ENCODE assay signal across 9 cellular contexts in genomic region chr7:4610768-4611467, GRCh38.
A peak's percentile ranks its signal among the peaks of the same experiment; 100 is the strongest.
DNase-seq lines count a peak whose midpoint lies in the region; ATAC-seq lines count a peak whose summit lies in the region.
"Had no signal": no experiment of that assay in that cellular context is flagged by ENCODE, and none has a peak within 500 bp of the region (broad histone marks: within the 10 kb centered on the region; RNA-seq: fewer than 3 reads in every experiment).

No MANE protein-coding gene starts in this region.

- H3K4me1 ChIP-seq in effector memory CD4-positive, alpha-beta T cell (ENCODE audit: control insufficient read depth, insufficient read depth, low read length, poor library complexity, severe bottlenecking): peaks cover 6% of the 10 kb centered on the region
- no peaks in the 10 kb centered on the region for H3K4me1 ChIP-seq in mesendoderm (ENCODE audit: control insufficient read depth, low read depth, low read length)

- no peak overlapping the region for H3K4me2 ChIP-seq in mesendoderm (ENCODE audit: low read length)
- H3K4me2 ChIP-seq: BLaER1 treated with 17β-estradiol and CSF1 and Interleukin-3, amounts not matched to agents 10 nM and 100 nM had no signal

- H3K79me2 ChIP-seq in mesendoderm (ENCODE audit: control insufficient read depth, insufficient read depth, low read length): no peaks in the 10 kb centered on the region

- no peaks in the 10 kb centered on the region for H3K27me3 ChIP-seq in effector memory CD4-positive, alpha-beta T cell (replicated peaks; ENCODE audit: control insufficient read depth, insufficient read depth, low read length, poor library complexity, severe bottlenecking)
- H3K27me3 ChIP-seq in mesendoderm (ENCODE audit: insufficient read depth, low read length, poor library complexity): no peaks in the 10 kb centered on the region

- H2BK15ac ChIP-seq in mesendoderm (replicated peaks; ENCODE audit: low read depth): no peak overlapping the region

- no peaks in the 10 kb centered on the region for H3K79me1 ChIP-seq in mesendoderm (ENCODE audit: low read length)

- H2AK5ac ChIP-seq in mesendoderm (ENCODE audit: low read length): no peak overlapping the region

- no peak overlapping the region for H2BK5ac ChIP-seq in mesendoderm (ENCODE audit: low read length)

- DNase-seq in NCI-H1436 (lab: John Stamatoyannopoulos, UW): peak; percentile 45
- no peak for DNase-seq in NCI-H1436 treated with DMSO at 0.1 percent for 48 hours (lab: John Stamatoyannopoulos, UW)
- peak; percentile 59 to 76 for DNase-seq in NCI-H526 (lab: John Stamatoyannopoulos, UW)
- peak; percentile 47 for DNase-seq in activated CD4-positive, alpha-beta T cell treated with anti-CD3 and anti-CD28 coated beads for 48 hours
- DNase-seq in effector memory CD4-positive, alpha-beta T cell: peak; percentile 9 to 39 (median 26)
- peak; percentile 86 for DNase-seq in mesendoderm
- peak; percentile 36 for DNase-seq in stimulated activated naive CD8-positive, alpha-beta T cell treated with anti-CD3 and anti-CD28 coated beads, Interleukin-15, Interleukin-2, amounts not matched to agents 100 U/mL and 50 U/mL, for 24 hours

- no peak overlapping the region for H3K4me3 ChIP-seq in effector memory CD4-positive, alpha-beta T cell (ENCODE audit: insufficient read depth, low read depth, low read length, poor library complexity, severe bottlenecking)
- no peak overlapping the region for H3K4me3 ChIP-seq in mesendoderm (ENCODE audit: low read length)
- H3K4me3 ChIP-seq: BLaER1 treated with 17β-estradiol and CSF1 and Interleukin-3, amounts not matched to agents 10 nM and 100 nM had no signal

- H2BK120ac ChIP-seq in mesendoderm (ENCODE audit: low read depth, low read length): no peak overlapping the region

- peak; percentile 79 for ATAC-seq in HG03159 (IDR thresholded peaks at IDR 0.05; ENCODE audit: unreplicated experiment)
- ATAC-seq in stimulated activated naive CD8-positive, alpha-beta T cell treated with anti-CD3 and anti-CD28 coated beads, Interleukin-15, Interleukin-2, amounts not matched to agents 100 U/mL and 50 U/mL, for 24 hours: peak; percentile 68

- H3K27ac ChIP-seq in effector memory CD4-positive, alpha-beta T cell (ENCODE audit: insufficient read depth, low read length, poor library complexity, severe bottlenecking): no peak overlapping the region
- no peak overlapping the region for H3K27ac ChIP-seq in mesendoderm (ENCODE audit: low read depth, low read length)
- H3K27ac ChIP-seq: BLaER1 treated with 17β-estradiol and CSF1 and Interleukin-3, amounts not matched to agents 10 nM and 100 nM had no signal

- H3K23ac ChIP-seq in mesendoderm (ENCODE audit: low read length): no peak overlapping the region

- no peak overlapping the region for H3K9ac ChIP-seq in mesendoderm (ENCODE audit: low read length)
- H3K9ac ChIP-seq: BLaER1 treated with 17β-estradiol and CSF1 and Interleukin-3, amounts not matched to agents 10 nM and 100 nM had no signal

- no peaks in the 10 kb centered on the region for H3K9me3 ChIP-seq in effector memory CD4-positive, alpha-beta T cell (ENCODE audit: control insufficient read depth, low read length)
- H3K9me3 ChIP-seq: BLaER1 treated with 17β-estradiol and CSF1 and Interleukin-3, amounts not matched to agents 10 nM and 100 nM had no signal

- H3K18ac ChIP-seq in mesendoderm (ENCODE audit: low read length): no peak overlapping the region

- no peak overlapping the region for H4K5ac ChIP-seq in mesendoderm (ENCODE audit: low read length)

- no CpG with 5 or more reads among the region's 8 CpGs for WGBS in mesendoderm (ENCODE audit: extremely low coverage, insufficient coverage, low lambda C conversion rate)

- H3K56ac ChIP-seq in mesendoderm (ENCODE audit: low read length): no peak overlapping the region

- no peak overlapping the region for H3K4ac ChIP-seq in mesendoderm (ENCODE audit: low read depth, low read length)

- H4K8ac ChIP-seq in mesendoderm (ENCODE audit: low read depth, low read length): no peak overlapping the region

- no peaks in the 10 kb centered on the region for H3K36me3 ChIP-seq in effector memory CD4-positive, alpha-beta T cell (ENCODE audit: control insufficient read depth, insufficient read depth, low read length)
- H3K36me3 ChIP-seq in mesendoderm (ENCODE audit: control insufficient read depth, insufficient read depth, low read length): no peaks in the 10 kb centered on the region
- H3K36me3 ChIP-seq: BLaER1 treated with 17β-estradiol and CSF1 and Interleukin-3, amounts not matched to agents 10 nM and 100 nM had no signal
